11 cellular contexts compared by ENCODE assay signal in the genomic region with DNA sequence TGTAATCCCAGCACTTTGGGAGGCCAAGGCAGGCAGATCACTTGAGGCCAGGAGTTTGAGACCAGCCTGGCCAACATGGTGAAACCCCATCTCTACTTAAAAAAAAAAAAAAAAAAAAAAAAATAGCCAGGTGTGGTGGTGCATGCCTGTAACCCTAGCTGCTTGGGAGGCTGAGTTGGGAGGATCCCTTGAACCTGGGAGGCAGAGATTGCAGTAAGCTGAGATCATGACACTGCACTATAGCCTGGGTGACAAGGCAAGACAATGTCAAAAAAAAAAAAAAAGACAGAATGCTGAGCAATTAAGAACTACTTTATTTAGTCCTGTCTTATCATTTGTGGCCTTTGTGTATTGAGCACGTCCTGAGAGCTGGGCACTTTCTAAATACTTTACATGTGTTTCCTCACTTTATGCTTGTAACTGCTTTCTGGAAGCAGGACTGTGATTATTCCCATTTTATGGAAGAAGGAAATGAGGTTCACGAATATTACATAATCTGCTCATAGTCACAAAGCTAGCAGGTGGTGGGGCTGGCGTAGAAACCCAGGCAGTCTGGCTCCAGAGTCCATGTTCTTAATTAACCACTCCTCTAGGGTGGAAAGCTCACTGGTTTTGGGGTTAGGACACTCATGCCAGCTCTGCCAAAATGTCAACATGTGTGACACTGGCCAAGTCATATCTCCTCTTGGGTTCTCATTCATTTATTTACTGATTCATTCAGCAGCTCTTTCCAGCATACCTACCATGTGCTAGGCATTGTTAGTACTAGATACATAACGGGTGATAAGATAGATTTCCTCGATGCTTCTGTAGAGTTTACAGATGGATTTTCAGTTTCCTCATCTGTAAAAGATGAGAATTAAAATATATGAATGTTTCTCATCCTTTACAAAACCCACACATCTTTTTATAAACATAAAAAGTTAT. TPM values are rescaled to one million over a fixed set of nuclear protein-coding genes. Genes with fewer than 3 reads are reported as not detected.
DNase-seq lines count a peak whose midpoint lies in the region; ATAC-seq, FAIRE-seq and TF ChIP-seq lines count a peak whose summit lies in the region.
"Had no signal": no experiment of that assay in that cellular context is flagged by ENCODE, and none has a peak within 500 bp of the region (broad histone marks: within the 10 kb centered on the region; RNA-seq: fewer than 3 reads in every experiment).

No MANE protein-coding gene starts in this region.

- peak overlapping the region; percentile 91 for H3K27ac Mint-ChIP-seq in HFFc6
- H3K27ac Mint-ChIP-seq in astrocyte (ENCODE audit: unreplicated experiment) = no peak overlapping the region

- peaks cover 57% of the 10 kb centered on the region for H3K36me3 Mint-ChIP-seq in HFFc6 (ENCODE audit: low read depth)
- H3K36me3 Mint-ChIP-seq in astrocyte (ENCODE audit: low read depth, unreplicated experiment) = peaks cover 3% of the 10 kb centered on the region

- H3K9ac ChIP-seq in astrocyte (ENCODE audit: low read length) (peak overlapping the region; percentile 32), subcutaneous abdominal adipose tissue (ENCODE audit: low read length in 5 of 5) (peak overlapping the region in 3 of 5 donors; percentile 12 to 81 (median 44))

- peak overlapping the region; percentile 58 for H3K4me2 ChIP-seq in astrocyte (ENCODE audit: low read length)

- H3K79me2 ChIP-seq in astrocyte (ENCODE audit: insufficient read depth, low read length) = peaks cover 32% of the 10 kb centered on the region

- intact Hi-C loops in left ventricle myocardium inferior (cut with micrococcal nuclease) = no loop called here

- H3K4me1 Mint-ChIP-seq in HFFc6 (ENCODE audit: low read depth) = peaks cover 91% of the 10 kb centered on the region
- peaks cover 25% of the 10 kb centered on the region for H3K4me1 Mint-ChIP-seq in astrocyte (ENCODE audit: low read depth, unreplicated experiment)

- no peak overlapping the region for H2AFZ ChIP-seq in astrocyte (ENCODE audit: low read depth, low read length)

- H3K27me3 Mint-ChIP-seq in HFFc6 (ENCODE audit: insufficient read depth) (peaks cover 3% of the 10 kb centered on the region), astrocyte (ENCODE audit: low read depth, unreplicated experiment) (no peaks in the 10 kb centered on the region)

- H4K20me1 ChIP-seq in astrocyte (ENCODE audit: insufficient read depth, low read length) = peaks cover 15% of the 10 kb centered on the region

- DNase-seq in HFFc6 (peak; percentile 79), astrocyte (ENCODE audit: low read depth) (peak; percentile 37), left ventricle myocardium inferior (no peak), NCI-H510A treated with DMSO at 0.1 percent for 48 hours (lab: John Stamatoyannopoulos, UW) (no peak), HPDE6-E6E7 (ENCODE audit: extremely low spot score) (no peak), omental fat pad (ENCODE audit: low spot score) (no peak)
- DNase-seq in activated CD8-positive, alpha-beta memory T cell treated with anti-CD3 and anti-CD28 coated beads for 24 hours = no peak
- DNase-seq: NCI-H1048 had no signal

- no peaks in the 10 kb centered on the region for H3K9me3 Mint-ChIP-seq in HFFc6
- no peaks in the 10 kb centered on the region for H3K9me3 Mint-ChIP-seq in astrocyte (ENCODE audit: unreplicated experiment)

- H3K4me1 ChIP-seq in astrocyte (ENCODE audit: insufficient read depth, low read length) (peaks cover 35% of the 10 kb centered on the region), left ventricle myocardium inferior (peaks cover 71% of the 10 kb centered on the region), subcutaneous abdominal adipose tissue (ENCODE audit: control insufficient read depth in 5 of 5, insufficient read depth in 5 of 5, low read length in 5 of 5) (peaks cover 8 to 39% (median 35%) of the 10 kb centered on the region in 5 donors)

- H3K27ac ChIP-seq in astrocyte (ENCODE audit: low read depth, low read length) = peak overlapping the region; percentile 73
- H3K27ac ChIP-seq in left ventricle myocardium inferior (replicated peaks) = peak overlapping the region; percentile 85
- peak overlapping the region; percentile 92 for H3K27ac ChIP-seq in subcutaneous abdominal adipose tissue (ENCODE audit: low read depth, low read length)
- H3K27ac ChIP-seq: neutrophil had no signal

- no peak for ATAC-seq in omental fat pad (ENCODE audit: low FRiP score)

- no peaks in the 10 kb centered on the region for H3K9me3 ChIP-seq in astrocyte (ENCODE audit: insufficient read depth, low read depth, low read length)
- H3K9me3 ChIP-seq in left ventricle myocardium inferior (replicated peaks) = no peaks in the 10 kb centered on the region
- H3K9me3 ChIP-seq in subcutaneous abdominal adipose tissue (ENCODE audit: control insufficient read depth in 5 of 5, low read length in 5 of 5) = no peaks in the 10 kb centered on the region
- H3K9me3 ChIP-seq: neutrophil had no signal

- no peak overlapping the region for H3K4me3 ChIP-seq in astrocyte (ENCODE audit: insufficient read depth, low read depth, low read length)
- no peak overlapping the region for H3K4me3 ChIP-seq in left ventricle myocardium inferior
- H3K4me3 ChIP-seq in subcutaneous abdominal adipose tissue (ENCODE audit: low read depth in 1 of 5, low read length in 5 of 5) = no peak overlapping the region

- H3K4me3 Mint-ChIP-seq in HFFc6 (peak overlapping the region; percentile 77), astrocyte (ENCODE audit: unreplicated experiment) (no peak overlapping the region)

- FAIRE-seq in astrocyte (lab: Jason Lieb, UNC) = no peak
- FAIRE-seq: colon had no signal

- H3K27me3 ChIP-seq in astrocyte (ENCODE audit: insufficient read depth, low read length) (no peaks in the 10 kb centered on the region), left ventricle myocardium inferior (ENCODE audit: low read depth) (no peaks in the 10 kb centered on the region), subcutaneous abdominal adipose tissue (ENCODE audit: control insufficient read depth in 5 of 5, insufficient read depth in 4 of 5, low read length in 5 of 5) (no peaks in the 10 kb centered on the region)

- H3K36me3 ChIP-seq in astrocyte (ENCODE audit: insufficient read depth, low read length) (no peaks in the 10 kb centered on the region), left ventricle myocardium inferior (no peaks in the 10 kb centered on the region), subcutaneous abdominal adipose tissue (ENCODE audit: control insufficient read depth in 5 of 5, insufficient read depth in 5 of 5, low read length in 5 of 5) (no peaks in the 10 kb centered on the region)
- H3K36me3 ChIP-seq: neutrophil had no signal

- TF ChIP-seq CTCF in HFFc6 (IDR thresholded peaks at IDR 0.05) (no peak), astrocyte (IDR thresholded peaks at IDR 0.05; ENCODE audit: insufficient read depth, low read depth, low read length) (no peak), left ventricle myocardium inferior (IDR thresholded peaks at IDR 0.05; ENCODE audit: borderline replicate concordance) (no peak), omental fat pad (IDR thresholded peaks at IDR 0.05) (no peak)

RNA-seq across cellular contexts. Expression of gene DDR2, which starts 57.7 kb away (rescaled TPM):
- 100 to 1,000 TPM; 154 to 218 (median 187) TPM for total RNA-seq in HFFc6 (2021; fragmentation: NEBNext Ultra II Directional; extraction: Animal tissue kit (Norgen Biotek cat#: 25700))
- total RNA-seq in astrocyte (15.3 and 23.2 TPM in 2 replicates), left ventricle myocardium inferior (26.9 TPM), omental fat pad (100 to 1,000 TPM; 140 to 164 (median 145) TPM)

Comparison
In these comparisons a context has a peak if more than half of its experiments do, and no peak if none do; other contexts are left out.
1. DNase-seq: peak in HFFc6 (single experiment) and astrocyte (single experiment); none in left ventricle myocardium inferior (single experiment), NCI-H510A treated with DMSO at 0.1 percent for 48 hours (single experiment), HPDE6-E6E7 (single experiment), activated CD8-positive, alpha-beta memory T cell treated with anti-CD3 and anti-CD28 coated beads for 24 hours (single experiment) and omental fat pad (single experiment).
2. Peak in every context shown above with its lines, with median percentiles within 50 percentile points of each other: H3K27ac ChIP-seq.